8 cellular contexts compared by ENCODE assay signal in genomic region chr6:31806470-31807272, GRCh38. TPM values are rescaled to one million over a fixed set of nuclear protein-coding genes. Genes with fewer than 3 reads are reported as not detected.
DNase-seq lines count a peak whose midpoint lies in the region; FAIRE-seq and TF ChIP-seq lines count a peak whose summit lies in the region.

TSS of gene LSM2 (minus strand) at chr6:31806966. CDS start at chr6:31806757, 209 bp downstream.

- peak within 1 kb of the TSS; percentile 76; the same call in 1 of the 2 replicates for H2AFZ ChIP-seq in H1 (ENCODE audit: low read length)

- H2BK15ac ChIP-seq in H1 (ENCODE audit: low read length) (peak within 1 kb of the TSS; percentile 97; the same call in 1 of the 2 replicates), mesendoderm (replicated peaks; ENCODE audit: low read depth) (no peak within 1 kb of the TSS)

- no peak for TF ChIP-seq EP300 in H1 (IDR thresholded peaks at IDR 0.05; ENCODE audit: borderline replicate concordance in 1 of 2, low read depth in 2 of 2, low read length in 2 of 2)

- H4K20me1 ChIP-seq in H1 (replicated peaks in 1 of 2; ENCODE audit: control insufficient read depth in 1 of 2, insufficient read depth in 2 of 2, low read length in 2 of 2): no peaks in the 10 kb centered on the region

- peak within 1 kb of the TSS; percentile 99 for H2BK5ac ChIP-seq in H1 (ENCODE audit: low read depth, low read length)
- peak within 1 kb of the TSS; percentile 95 for H2BK5ac ChIP-seq in mesendoderm (ENCODE audit: low read length)

- TF ChIP-seq POLR2A in H1 (IDR thresholded peaks at IDR 0.05; ENCODE audit: control extremely low read depth in 1 of 2, low read depth in 2 of 2, low read length in 2 of 2): peak; percentile 58 to 69

- H2BK12ac ChIP-seq in H1 (ENCODE audit: low read depth, low read length): peak within 1 kb of the TSS; percentile 68; the same call in 1 of the 2 replicates

- no peak within 1 kb of the TSS for H2BK20ac ChIP-seq in H1 (ENCODE audit: low read length)

- peak within 1 kb of the TSS; percentile 80 to 89 for H3K4me2 ChIP-seq in H1 (ENCODE audit: insufficient read depth in 1 of 2, low read depth in 2 of 2, low read length in 2 of 2)
- H3K4me2 ChIP-seq in mesendoderm (ENCODE audit: low read length): peak within 1 kb of the TSS; percentile 76

- no peak for FAIRE-seq in H1 (lab: Jason Lieb, UNC)

- H3K23ac ChIP-seq in H1 (ENCODE audit: insufficient read length) (no peak within 1 kb of the TSS), mesendoderm (ENCODE audit: low read length) (no peak within 1 kb of the TSS)

- H3K36me3 ChIP-seq in H1 (ENCODE audit: control insufficient read depth in 2 of 4, insufficient read depth in 4 of 4, low read length in 3 of 4) (peaks cover 0 to 20% (median 8%) of the 10 kb centered on the region in 4 experiments; a peak in 3 of 8 replicates), mesendoderm (ENCODE audit: control insufficient read depth, insufficient read depth, low read length) (no peaks in the 10 kb centered on the region)

- POLR2A ChIA-PET in H1 (lab: Charles Lee; ENCODE audit: partially characterized antibody): interaction anchor here (0.6 to 4.7 kb wide), 32 partner anchors 8 to 364 kb away, joined by 3 to 42 read pairs (median 5); partner anchors contain the start of genes ABHD16A, C6orf47, DDAH2 and DDX39B

- H4K8ac ChIP-seq in H1 (ENCODE audit: extremely low read depth, insufficient read depth, low read length) (peak within 1 kb of the TSS; percentile 98), mesendoderm (ENCODE audit: low read depth, low read length) (no peak within 1 kb of the TSS)

- H2AK5ac ChIP-seq in H1 (ENCODE audit: low read depth, low read length) (peak within 1 kb of the TSS; percentile 42; the same call in 1 of the 2 replicates), mesendoderm (ENCODE audit: low read length) (peak within 1 kb of the TSS; percentile 33)

- peak within 1 kb of the TSS; percentile 87 to 96 (median 92) for H3K9ac ChIP-seq in H1 (replicated peaks in 1 of 4; ENCODE audit: extremely low read depth in 1 of 4, low read depth in 3 of 4, low read length in 3 of 4)
- peak within 1 kb of the TSS; percentile 76 for H3K9ac ChIP-seq in mesendoderm (ENCODE audit: low read length)

- 1% methylated on average over 50 of the region's 51 CpGs; no CpG with 5 or more reads in 1 of the 2 experiments for WGBS in H1 (ENCODE audit: extremely low coverage in 1 of 2, insufficient coverage in 1 of 2, insufficient read length in 1 of 2, insufficient replicate concordance in 2 of 2, low coverage in 1 of 2, low lambda C conversion rate in 2 of 2, missing lambda C conversion rate in 1 of 2), 2 experiments
- WGBS in mesendoderm (ENCODE audit: extremely low coverage, insufficient coverage, low lambda C conversion rate): no CpG with 5 or more reads among the region's 51 CpGs

- H3K23me2 ChIP-seq in H1 (ENCODE audit: low read depth, low read length): peaks cover 6% of the 10 kb centered on the region

- H4K5ac ChIP-seq in H1 (ENCODE audit: insufficient read length, low read depth, low read length) (peak within 1 kb of the TSS; percentile 97), mesendoderm (ENCODE audit: low read length) (no peak within 1 kb of the TSS)

- CTCF ChIA-PET in H1 (lab: Charles Lee; ENCODE audit: partially characterized antibody): interaction anchor here (0.6 to 3.9 kb wide), 22 partner anchors 7 to 1165 kb away, joined by 3 to 21 read pairs (median 4); partner anchors contain the start of genes DDAH2, HSPA1B, LY6G6D and MPIG6B

- TF ChIP-seq CTCF in GM20000 (IDR thresholded peaks at IDR 0.05; ENCODE audit: extremely low read depth, missing control alignments) (no peak), H1 (IDR thresholded peaks at IDR 0.05; ENCODE audit: control extremely low read depth in 1 of 3, insufficient read depth in 1 of 3, low read depth in 1 of 3, low read length in 3 of 3) (no peak)

- H3K14ac ChIP-seq in H1 (ENCODE audit: insufficient read length): no peak within 1 kb of the TSS

- H3K79me2 ChIP-seq in H1 (ENCODE audit: control insufficient read depth in 1 of 2, insufficient read depth in 2 of 2, low read length in 2 of 2) (peaks cover 5 to 18% of the 10 kb centered on the region in 2 experiments; a peak in 2 of 4 replicates), mesendoderm (ENCODE audit: control insufficient read depth, insufficient read depth, low read length) (peaks cover 12% of the 10 kb centered on the region)

- H3K4me1 ChIP-seq in H1 (replicated peaks in 1 of 4; ENCODE audit: control insufficient read depth in 3 of 4, insufficient read depth in 4 of 4, low read length in 3 of 4): peaks cover 0 to 2% (median 0%) of the 10 kb centered on the region in 4 experiments; a peak in 1 of 7 replicates
- H3K4me1 ChIP-seq in mesendoderm (ENCODE audit: control insufficient read depth, low read depth, low read length): no peaks in the 10 kb centered on the region

- peak within 1 kb of the TSS; percentile 99 for H4K91ac ChIP-seq in H1 (replicated peaks; ENCODE audit: insufficient read length, low read length)

- H3K27me3 ChIP-seq in H1 (replicated peaks in 1 of 4; ENCODE audit: control insufficient read depth in 3 of 4, extremely low read depth in 1 of 4, insufficient read depth in 3 of 4, low read length in 3 of 4) (no peaks in the 10 kb centered on the region), mesendoderm (ENCODE audit: insufficient read depth, low read length, poor library complexity) (no peaks in the 10 kb centered on the region)

- no peaks in the 10 kb centered on the region for H3K9me3 ChIP-seq in H1 (ENCODE audit: insufficient read depth in 2 of 2, low read depth in 1 of 2, low read length in 1 of 2)

- 0 out of 4 replicates have a peak, but pooled peaks have one; percentile 1 to 8 for TF ChIP-seq RAD21 in H1 (IDR thresholded peaks at IDR 0.05 in 1 of 2, conservative IDR thresholded peaks at IDR 0.05 in 1 of 2; ENCODE audit: low read depth in 2 of 2, low read length in 2 of 2)

- peak within 1 kb of the TSS; percentile 97 for H3K4ac ChIP-seq in H1 (replicated peaks; ENCODE audit: insufficient read length, low read depth, low read length)
- H3K4ac ChIP-seq in mesendoderm (ENCODE audit: low read depth, low read length): peak within 1 kb of the TSS; percentile 83

- H3K79me1 ChIP-seq in H1 (ENCODE audit: low read depth, low read length): no peaks in the 10 kb centered on the region
- peaks cover 4% of the 10 kb centered on the region for H3K79me1 ChIP-seq in mesendoderm (ENCODE audit: low read length)

- H3K4me3 ChIP-seq in H1 (ENCODE audit: extremely low read depth in 1 of 4, insufficient read depth in 2 of 4, low read depth in 3 of 4, low read length in 4 of 4): peak within 1 kb of the TSS; percentile 76 to 96 (median 86)
- H3K4me3 ChIP-seq in mesendoderm (ENCODE audit: low read length): peak within 1 kb of the TSS; percentile 42

- H3K27ac ChIP-seq in H1 (ENCODE audit: low read depth, low read length) (peak within 1 kb of the TSS; percentile 91), mesendoderm (ENCODE audit: low read depth, low read length) (peak within 1 kb of the TSS; percentile 72)

- peak within 1 kb of the TSS; percentile 99 for H3K56ac ChIP-seq in H1 (replicated peaks; ENCODE audit: insufficient read length, low read depth, low read length)
- peak within 1 kb of the TSS; percentile 99 for H3K56ac ChIP-seq in mesendoderm (ENCODE audit: low read length)

- peak within 1 kb of the TSS; percentile 83 for H2BK120ac ChIP-seq in H1 (replicated peaks; ENCODE audit: low read depth, low read length)
- peak within 1 kb of the TSS; percentile 14 for H2BK120ac ChIP-seq in mesendoderm (ENCODE audit: low read depth, low read length)

- peak; percentile 100 for DNase-seq in COLO829 (ENCODE audit: low spot score)
- DNase-seq in GM20000 (ENCODE audit: low spot score): peak; percentile 99
- peak; percentile 98 for DNase-seq in HT1080 (ENCODE audit: low read depth)
- DNase-seq in NOMO-1 (lab: John Stamatoyannopoulos, UW; ENCODE audit: unreplicated experiment in 2 of 2): peak; percentile 91 to 95
- DNase-seq in activated CD8-positive, alpha-beta memory T cell treated with anti-CD3 and anti-CD28 coated beads for 48 hours (ENCODE audit: low read depth in 2 of 3, low spot score in 2 of 3): peak; percentile 82 to 97 (median 94)
- DNase-seq in H1 (ENCODE audit: low read depth in 1 of 2, low spot score in 2 of 2): peak in 1 of 2 experiments; percentile 99
- peak; percentile 98 for DNase-seq in mesendoderm
- DNase-seq in stimulated activated CD8-positive, alpha-beta memory T cell treated with anti-CD3 and anti-CD28 coated beads, Interleukin-15, amount 100 ng/mL, for 1 hour (ENCODE audit: low read depth): peak; percentile 91

- H3K18ac ChIP-seq in H1 (ENCODE audit: extremely low read depth, low read length) (peak within 1 kb of the TSS; percentile 98), mesendoderm (ENCODE audit: low read length) (peak within 1 kb of the TSS; percentile 41)

TF ChIP-seq in H1, 55 proteins besides CTCF, POLR2A, EP300 and RAD21 (continues in another document):
- no peak for TF ChIP-seq CBX8 (IDR thresholded peaks at IDR 0.05; ENCODE audit: borderline replicate concordance, low read depth, low read length)
- TF ChIP-seq TEAD4 (IDR thresholded peaks at IDR 0.05; ENCODE audit: low read depth, low read length): 0 out of 2 replicates have a peak, but pooled peaks have one; percentile 11
- TF ChIP-seq SIN3A (conservative IDR thresholded peaks at IDR 0.05 in 1 of 2, IDR thresholded peaks at IDR 0.05 in 1 of 2; ENCODE audit: low read depth in 1 of 2, low read length in 2 of 2): peak; percentile 72 to 91; a peak in 3 of 4 replicates
- TF ChIP-seq, protein P1, sequence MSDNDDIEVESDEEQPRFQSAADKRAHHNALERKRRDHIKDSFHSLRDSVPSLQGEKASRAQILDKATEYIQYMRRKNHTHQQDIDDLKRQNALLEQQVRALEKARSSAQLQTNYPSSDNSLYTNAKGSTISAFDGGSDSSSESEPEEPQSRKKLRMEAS (IDR thresholded peaks at IDR 0.05): peak; percentile 83
- no peak for TF ChIP-seq JUND (IDR thresholded peaks at IDR 0.05; ENCODE audit: low read length)

RNA-seq across cellular contexts. Expression of gene LSM2, which starts in this region (rescaled TPM):
- total RNA-seq in HT1080 (2014; rRNA removed; shearing (Covaris generic)): 104 and 115 TPM in 2 replicates
- 105 and 107 TPM in 2 replicates for polyA plus RNA-seq in HT1080 (2015; cell fraction: cytosol; rRNA removed)
- 26.3 and 30.0 TPM in 2 replicates for polyA plus RNA-seq in HT1080 (2015; cell fraction: nucleus; rRNA removed)
- 127 and 132 TPM in 2 replicates for total RNA-seq in H1 (2021; fragmentation: NEBNext Ultra II Directional; extraction: Animal tissue kit (Norgen Biotek cat#: 25700))
- 168 and 173 TPM in 2 replicates for polyA plus RNA-seq in H1 (2011; rRNA removed)
- 120 TPM for polyA plus RNA-seq in H1 (2011; cell fraction: cytosol; rRNA removed)
- polyA plus RNA-seq in H1 (2011; cell fraction: nucleus; rRNA removed): 113 TPM
- polyA plus RNA-seq in H1 (2012, experiment 1 of 2): 145 to 181 TPM (median 164 TPM) in 4 replicates
- 295 TPM for polyA plus RNA-seq in H1 (2012, experiment 2 of 2)
- 152 TPM for polyA plus RNA-seq in H1 (2013, experiment 1 of 2)
- polyA plus RNA-seq in H1 (2013, experiment 2 of 2): 160 TPM
- 71.6 and 92.1 TPM in 2 replicates for polyA minus RNA-seq in H1 (2011; rRNA and poly(A)+ RNA removed)
- 62.2 TPM for polyA minus RNA-seq in H1 (2011; cell fraction: cytosol; rRNA and poly(A)+ RNA removed)
- 26.8 TPM for polyA minus RNA-seq in H1 (2011; cell fraction: nucleus; rRNA and poly(A)+ RNA removed)
- 153 TPM for polyA plus RNA-seq in mesendoderm (2013, experiment 1 of 2)
- 155 TPM for polyA plus RNA-seq in mesendoderm (2013, experiment 2 of 2)
